Comparison of ENCODE assay signal across 8 cellular contexts in the genomic region with DNA sequence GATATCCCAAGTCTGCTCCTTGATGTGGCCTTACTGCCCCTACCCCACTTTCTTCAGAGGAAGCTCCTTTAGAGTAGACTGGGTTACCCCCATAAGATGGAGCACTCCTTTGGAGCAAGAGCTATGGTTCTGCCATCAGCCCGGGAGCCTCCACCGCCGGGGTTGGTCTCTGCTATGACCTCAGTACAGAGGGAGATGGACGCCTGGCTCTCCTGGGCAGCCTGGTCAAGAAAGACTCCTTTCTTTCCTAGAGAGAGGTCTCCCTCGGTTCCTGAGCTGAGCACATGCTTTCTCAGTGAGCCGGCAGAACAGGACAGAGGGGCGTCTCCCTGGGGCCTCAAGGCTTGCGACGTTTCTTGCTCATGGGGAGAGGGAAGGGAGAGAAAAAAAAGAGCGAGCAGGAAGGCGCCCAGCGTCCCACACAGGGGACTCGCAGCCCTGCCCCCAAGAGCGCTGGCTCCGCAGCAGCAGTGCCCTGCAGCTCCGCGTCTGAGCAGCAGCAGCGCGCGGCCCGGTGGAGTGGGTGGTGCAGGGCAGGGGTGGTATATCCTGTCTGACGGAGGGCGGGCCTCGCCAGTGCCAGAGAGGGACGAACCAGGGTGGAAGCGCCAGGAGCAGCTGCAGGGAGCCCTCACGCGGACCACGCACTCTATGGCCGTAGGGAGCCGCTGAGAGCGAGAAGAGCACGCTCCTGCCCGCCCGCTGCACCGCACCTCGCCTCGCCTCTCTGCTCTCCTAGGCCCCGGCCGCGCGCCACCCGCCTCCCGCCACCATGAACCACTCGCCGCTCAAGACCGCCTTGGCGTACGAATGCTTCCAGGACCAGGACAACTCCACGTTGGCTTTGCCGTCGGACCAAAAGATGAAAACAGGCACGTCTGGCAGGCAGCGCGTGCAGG. TPM values are rescaled to one million over a fixed set of nuclear protein-coding genes. Genes with fewer than 3 reads are reported as not detected.
DNase-seq lines count a peak whose midpoint lies in the region; ATAC-seq and TF ChIP-seq lines count a peak whose summit lies in the region.

Gene PKP1, plus strand, starts transcription at position 576 of the 899 bp plus-strand sequence. Its CDS starts 197 bp downstream, at position 773.

- H3K4me1 Mint-ChIP-seq in H9 = peaks cover 27 to 34% of the 10 kb centered on the region in 2 experiments
- H3K4me1 Mint-ChIP-seq in activated T-cell treated with anti-CD3 and anti-CD28 coated beads, Interleukin-2, amount 50 U/mL, for 72 hours (ENCODE audit: low read depth) = no peaks in the 10 kb centered on the region
- H3K4me1 Mint-ChIP-seq in activated T-helper 2 cell treated with anti-CD3 and anti-CD28 coated beads, Interferon-gamma antibody, Interleukin-2, Interleukin-4, amounts not matched to agents 10 μg/mL and 5 μg/mL and 100 μg/mL, durations not matched to agents 14 hours and 24 hours and 36 hours (ENCODE audit: low read depth) = no peaks in the 10 kb centered on the region

- H2BK120ac ChIP-seq in H9 (ENCODE audit: low read depth, low read length, poor library complexity, severe bottlenecking) = no peak within 1 kb of the TSS

- peak; percentile 84 to 85 for ATAC-seq in activated T-cell treated with anti-CD3 and anti-CD28 coated beads, Interleukin-2, amount 50 U/mL, for 72 hours (replicated peaks in 1 of 2)
- no peak for ATAC-seq in GM18870 (IDR thresholded peaks at IDR 0.05; ENCODE audit: unreplicated experiment)

- no peak for TF ChIP-seq CTCF in H9 (conservative IDR thresholded peaks at IDR 0.05)

- H3K4ac ChIP-seq in H9 (ENCODE audit: low read depth, low read length) = no peak within 1 kb of the TSS

- no peak within 1 kb of the TSS for H4K8ac ChIP-seq in H9 (replicated peaks; ENCODE audit: insufficient read length, low read depth, low read length)

- no peaks in the 10 kb centered on the region for H3K79me1 ChIP-seq in H9 (ENCODE audit: insufficient read depth, low read depth, low read length, poor library complexity, severe bottlenecking)

- no peak within 1 kb of the TSS for H4K91ac ChIP-seq in H9 (ENCODE audit: insufficient read length, low read depth, low read length)

- no peak within 1 kb of the TSS for H2BK5ac ChIP-seq in H9 (ENCODE audit: insufficient read length, low read length)

- intact Hi-C loops in activated T-helper 2 cell treated with anti-CD3 and anti-CD28 coated beads, Interferon-gamma antibody, Interleukin-2, Interleukin-4, amounts not matched to agents 10 μg/mL and 5 μg/mL and 100 μg/mL, durations not matched to agents 14 hours and 24 hours and 36 hours (cut with micrococcal nuclease) = no loop called here

- no peak within 1 kb of the TSS for H3K4me2 ChIP-seq in H9 (ENCODE audit: insufficient read depth, insufficient read length, low read length)

- no peaks in the 10 kb centered on the region for H3K4me1 ChIP-seq in H9 (ENCODE audit: insufficient read depth, low read length)

- H4K20me1 ChIP-seq in H9 (ENCODE audit: control insufficient read depth, insufficient read depth, insufficient read length) = no peaks in the 10 kb centered on the region

- no peaks in the 10 kb centered on the region; the same call in 1 of the 2 replicates for H3K27me3 ChIP-seq in H9 (ENCODE audit: insufficient read depth, low read length)

- H2AK5ac ChIP-seq in H9 (ENCODE audit: insufficient read length, low read length) = no peak within 1 kb of the TSS

- H3K4me3 Mint-ChIP-seq in H9 = peak within 1 kb of the TSS in 1 of 2 experiments; percentile 46; a peak in 2 of 5 replicates
- H3K4me3 Mint-ChIP-seq in activated T-cell treated with anti-CD3 and anti-CD28 coated beads, Interleukin-2, amount 50 U/mL, for 72 hours = peak within 1 kb of the TSS; percentile 65 to 66
- no peak within 1 kb of the TSS for H3K4me3 Mint-ChIP-seq in activated T-helper 2 cell treated with anti-CD3 and anti-CD28 coated beads, Interferon-gamma antibody, Interleukin-2, Interleukin-4, amounts not matched to agents 10 μg/mL and 5 μg/mL and 100 μg/mL, durations not matched to agents 14 hours and 24 hours and 36 hours (ENCODE audit: low read depth)

- no peaks in the 10 kb centered on the region for H3K9me3 ChIP-seq in H9 (ENCODE audit: control insufficient read depth, low read depth, low read length)

- H3K36me3 Mint-ChIP-seq in H9 (ENCODE audit: insufficient read depth in 1 of 3, low read depth in 3 of 3) = no peaks in the 10 kb centered on the region
- no peaks in the 10 kb centered on the region for H3K36me3 Mint-ChIP-seq in activated T-cell treated with anti-CD3 and anti-CD28 coated beads, Interleukin-2, amount 50 U/mL, for 72 hours (ENCODE audit: insufficient read depth in 2 of 2)
- no peaks in the 10 kb centered on the region for H3K36me3 Mint-ChIP-seq in activated T-helper 2 cell treated with anti-CD3 and anti-CD28 coated beads, Interferon-gamma antibody, Interleukin-2, Interleukin-4, amounts not matched to agents 10 μg/mL and 5 μg/mL and 100 μg/mL, durations not matched to agents 14 hours and 24 hours and 36 hours (ENCODE audit: low read depth)

- no peak within 1 kb of the TSS for H3K9ac ChIP-seq in H9 (ENCODE audit: extremely low read depth, insufficient read length, low read length)

- no peak within 1 kb of the TSS; the same call in 1 of the 2 replicates for H3K14ac ChIP-seq in H9 (ENCODE audit: insufficient read depth, low read length)

- H3K27ac ChIP-seq in H9 (ENCODE audit: insufficient read length, low read depth, low read length) = no peak within 1 kb of the TSS

- no peaks in the 10 kb centered on the region for H3K9me3 Mint-ChIP-seq in H9
- no peaks in the 10 kb centered on the region for H3K9me3 Mint-ChIP-seq in activated T-cell treated with anti-CD3 and anti-CD28 coated beads, Interleukin-2, amount 50 U/mL, for 72 hours
- H3K9me3 Mint-ChIP-seq in activated T-helper 2 cell treated with anti-CD3 and anti-CD28 coated beads, Interferon-gamma antibody, Interleukin-2, Interleukin-4, amounts not matched to agents 10 μg/mL and 5 μg/mL and 100 μg/mL, durations not matched to agents 14 hours and 24 hours and 36 hours = no peaks in the 10 kb centered on the region

- no peak within 1 kb of the TSS for H3K27ac Mint-ChIP-seq in H9
- no peak within 1 kb of the TSS for H3K27ac Mint-ChIP-seq in activated T-cell treated with anti-CD3 and anti-CD28 coated beads, Interleukin-2, amount 50 U/mL, for 72 hours
- H3K27ac Mint-ChIP-seq in activated T-helper 2 cell treated with anti-CD3 and anti-CD28 coated beads, Interferon-gamma antibody, Interleukin-2, Interleukin-4, amounts not matched to agents 10 μg/mL and 5 μg/mL and 100 μg/mL, durations not matched to agents 14 hours and 24 hours and 36 hours = no peak within 1 kb of the TSS

- H2BK20ac ChIP-seq in H9 (ENCODE audit: low read depth, low read length, poor library complexity, severe bottlenecking) = no peak within 1 kb of the TSS

- H2BK15ac ChIP-seq in H9 (ENCODE audit: low read depth, low read length) = no peak within 1 kb of the TSS

- no peak within 1 kb of the TSS for H2AFZ ChIP-seq in H9 (ENCODE audit: low read length)

- H3K18ac ChIP-seq in H9 (ENCODE audit: insufficient read length, low read depth, low read length) = no peak within 1 kb of the TSS

- H3K23me2 ChIP-seq in H9 (ENCODE audit: insufficient read length, low read depth, low read length, poor library complexity, severe bottlenecking) = no peaks in the 10 kb centered on the region

- no peak within 1 kb of the TSS for H3T11ph ChIP-seq in H9 (ENCODE audit: low read length)

- H3K79me2 ChIP-seq in H9 (ENCODE audit: insufficient read depth, low read length) = no peaks in the 10 kb centered on the region

- no CpG with 5 or more reads among the region's 55 CpGs for WGBS in H9 (ENCODE audit: extremely low coverage, insufficient read length, low lambda C conversion rate)

- H4K5ac ChIP-seq in H9 (ENCODE audit: insufficient read length, low read depth, low read length) = no peak within 1 kb of the TSS

- DNase-seq in H9 (peak; percentile 69), hepatic stellate cell (ENCODE audit: low spot score) (peak; percentile 60), NCI-H2081 treated with DMSO at 0.1 percent for 48 hours (lab: John Stamatoyannopoulos, UW) (no peak), T1000 (lab: John Stamatoyannopoulos, UW) (no peak)
- peak; percentile 48 for DNase-seq in activated T-cell treated with anti-CD3 and anti-CD28 coated beads, Interleukin-2, amount 50 U/mL, for 72 hours
- peak; percentile 9 for DNase-seq in stimulated activated CD4-positive, alpha-beta T cell treated with anti-CD3 and anti-CD28 coated beads, Interleukin-1b, Interleukin-23, amount 100 ng/mL, for 48 hours
- DNase-seq in activated T-helper 2 cell treated with anti-CD3 and anti-CD28 coated beads, Interferon-gamma antibody, Interleukin-2, Interleukin-4, amounts not matched to agents 10 μg/mL and 5 μg/mL and 100 μg/mL, durations not matched to agents 14 hours and 24 hours and 36 hours (ENCODE audit: low spot score) = no peak

- peaks cover 51% of the 10 kb centered on the region for H3K27me3 Mint-ChIP-seq in H9 (ENCODE audit: low read depth)
- peaks cover 80% of the 10 kb centered on the region for H3K27me3 Mint-ChIP-seq in activated T-cell treated with anti-CD3 and anti-CD28 coated beads, Interleukin-2, amount 50 U/mL, for 72 hours (ENCODE audit: low read depth)
- peaks cover 50% of the 10 kb centered on the region for H3K27me3 Mint-ChIP-seq in activated T-helper 2 cell treated with anti-CD3 and anti-CD28 coated beads, Interferon-gamma antibody, Interleukin-2, Interleukin-4, amounts not matched to agents 10 μg/mL and 5 μg/mL and 100 μg/mL, durations not matched to agents 14 hours and 24 hours and 36 hours (ENCODE audit: low read depth)

- H3K56ac ChIP-seq in H9 (ENCODE audit: insufficient read length, low read depth, low read length) = no peak within 1 kb of the TSS

- H3K23ac ChIP-seq in H9 (ENCODE audit: insufficient read length, low read depth, low read length) = no peak within 1 kb of the TSS

- no peak within 1 kb of the TSS for H2BK12ac ChIP-seq in H9 (ENCODE audit: insufficient read length, low read depth, low read length)

RNA-seq across cellular contexts. Expression of gene PKP1, which starts in this region (rescaled TPM):
- total RNA-seq in H9 (2021) = 0.09 and 0.13 TPM in 2 replicates
- not detected for total RNA-seq in activated T-cell treated with anti-CD3 and anti-CD28 coated beads, Interleukin-2, amount 50 U/mL, for 72 hours
- total RNA-seq in activated T-helper 2 cell treated with anti-CD3 and anti-CD28 coated beads, Interferon-gamma antibody, Interleukin-2, Interleukin-4, amounts not matched to agents 10 μg/mL and 5 μg/mL and 100 μg/mL, durations not matched to agents 14 hours and 24 hours and 36 hours = not detected in 2 replicates

Comparison
In these comparisons a context has a peak if more than half of its experiments do, and no peak if none do; other contexts are left out.
1. Peak in DNase-seq in H9; RNA of the gene not detected or under 1 TPM.
2. Peak in DNase-seq and ATAC-seq in activated T-cell treated with anti-CD3 and anti-CD28 coated beads, Interleukin-2, amount 50 U/mL, for 72 hours; RNA of the gene not detected or under 1 TPM.
3. DNase-seq: peak in hepatic stellate cell (single experiment) and stimulated activated CD4-positive, alpha-beta T cell treated with anti-CD3 and anti-CD28 coated beads, Interleukin-1b, Interleukin-23, amount 100 ng/mL, for 48 hours (single experiment); none in NCI-H2081 treated with DMSO at 0.1 percent for 48 hours (single experiment), T1000 (single experiment) and activated T-helper 2 cell treated with anti-CD3 and anti-CD28 coated beads, Interferon-gamma antibody, Interleukin-2, Interleukin-4, amounts not matched to agents 10 μg/mL and 5 μg/mL and 100 μg/mL, durations not matched to agents 14 hours and 24 hours and 36 hours (single experiment).